8 cellular contexts compared by ENCODE assay signal in genomic region chr15:82262422-82263026, GRCh38. TPM values are rescaled to one million over a fixed set of nuclear protein-coding genes. Genes with fewer than 3 reads are reported as not detected.
DNase-seq lines count a peak whose midpoint lies in the region; ATAC-seq and TF ChIP-seq lines count a peak whose summit lies in the region.

TSS of gene EFL1 (minus strand) at chr15:82262734. CDS start at chr15:82261778, 956 bp downstream.
TSS of gene SAXO2 (plus strand) at chr15:82262818. CDS start at chr15:82262880, 62 bp downstream.

- peaks cover 0 to 26% of the 10 kb centered on the region in 2 donors for H3K4me1 ChIP-seq in right atrium auricular region
- H3K4me1 ChIP-seq in vagina, result peaks cover 32% of the 10 kb centered on the region

- no peaks in the 10 kb centered on the region for H3K27me3 ChIP-seq in right atrium auricular region
- H3K27me3 ChIP-seq in vagina, result no peaks in the 10 kb centered on the region

- peak; percentile 97 for ATAC-seq in HG02840 (IDR thresholded peaks at IDR 0.05; ENCODE audit: low FRiP score, unreplicated experiment)

- peak in 1 of 2 donors; percentile 21 for TF ChIP-seq POLR2A in vagina (IDR thresholded peaks at IDR 0.05)

- H3K4me3 ChIP-seq in right atrium auricular region, result peak within 1 kb of the TSS; percentile 77 to 94
- H3K4me3 ChIP-seq in vagina, result peak within 1 kb of the TSS; percentile 83 to 89

- intact Hi-C loops in vagina (cut with DNase I), result no loop called here

- peaks cover 8% of the 10 kb centered on the region for H3K36me3 ChIP-seq in right atrium auricular region
- H3K36me3 ChIP-seq in vagina, result peaks cover 0 to 4% of the 10 kb centered on the region in 2 donors

- in situ Hi-C loops in GM13976 (cut with MboI; ENCODE audit: low sequenced_read_pairs, unreplicated experiment), result no loop called here

- H3K9me3 ChIP-seq in right atrium auricular region (no peaks in the 10 kb centered on the region), vagina (no peaks in the 10 kb centered on the region)

- H3K27ac ChIP-seq in right atrium auricular region (peak within 1 kb of the TSS; percentile 74 to 87), vagina (peak within 1 kb of the TSS; percentile 74)

- no peak for TF ChIP-seq CTCF in GM13976 (IDR thresholded peaks at IDR 0.05; ENCODE audit: borderline replicate concordance, control extremely low read depth, extremely low read depth, insufficient read depth, missing control alignments)
- no peak for TF ChIP-seq CTCF in right atrium auricular region (IDR thresholded peaks at IDR 0.05)
- no peak for TF ChIP-seq CTCF in vagina (IDR thresholded peaks at IDR 0.05)

- DNase-seq in GM13976 (ENCODE audit: low spot score) (peak; percentile 97), NCI-H1436 (lab: John Stamatoyannopoulos, UW) (peak; percentile 81), T-helper 1 cell (peak; percentile 76 to 89 (median 87)), anterior cingulate cortex (lab: John Stamatoyannopoulos, UW) (peak; percentile 41 to 95 (median 88)), right atrium auricular region (ENCODE audit: low spot score) (peak; percentile 95), pulmonary artery endothelial cell (ENCODE audit: low read depth, low spot score) (peak; percentile 49), vagina (ENCODE audit: extremely low spot score in 2 of 2) (peak; percentile 91 to 97)

RNA-seq across cellular contexts. Expression of gene EFL1, which starts in this region (rescaled TPM):
- total RNA-seq in right atrium auricular region, result 10 to 100 TPM; 11.0 to 14.2 TPM
- total RNA-seq in pulmonary artery endothelial cell, result 30.3 and 32.5 TPM in 2 replicates
- total RNA-seq in vagina, result 13.3 TPM

RNA-seq across cellular contexts. Expression of gene SAXO2, which starts in this region (rescaled TPM):
- total RNA-seq in right atrium auricular region (not detected), pulmonary artery endothelial cell (0.11 and 0.33 TPM in 2 replicates), vagina (not detected)

Comparison
In these comparisons a context has a peak if more than half of its experiments do, and no peak if none do; other contexts are left out.
1. Peak in every context shown above with its lines: DNase-seq, ATAC-seq, H3K4me3 ChIP-seq and H3K27ac ChIP-seq.